Comparison of ENCODE assay signal across 9 cellular contexts in the genomic region with DNA sequence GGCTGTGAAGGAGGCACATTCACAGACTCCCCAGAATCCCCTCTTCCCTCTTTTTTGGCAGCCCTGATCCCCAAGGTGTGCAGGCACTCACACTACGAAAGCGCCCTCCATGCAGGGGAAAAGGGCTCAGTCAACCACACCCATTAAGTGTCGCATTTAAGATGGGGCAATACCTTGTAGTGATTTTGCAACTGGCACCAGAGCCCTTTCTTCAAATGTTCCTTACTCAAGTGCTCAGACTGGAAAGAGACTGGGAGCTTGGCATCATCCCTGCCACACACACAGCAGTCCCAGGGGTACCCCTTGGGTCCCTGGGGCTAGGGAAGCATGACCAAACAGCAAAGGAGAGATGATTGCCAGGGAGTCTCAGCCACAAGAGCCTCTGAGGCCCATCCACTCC.
"Had no signal": no experiment of that assay in that cellular context is flagged by ENCODE, and none has a peak within 500 bp of the region (broad histone marks: within the 10 kb centered on the region; RNA-seq: fewer than 3 reads in every experiment).

No MANE protein-coding gene starts in this region.

- H3K36me3 Mint-ChIP-seq: activated naive CD8-positive, alpha-beta T cell; neural progenitor cell had no signal

- H3K9me3 Mint-ChIP-seq: neural progenitor cell had no signal

- H3K4me3 Mint-ChIP-seq: activated naive CD8-positive, alpha-beta T cell; neural progenitor cell had no signal

- H3K27ac Mint-ChIP-seq: activated naive CD8-positive, alpha-beta T cell had no signal

- ATAC-seq: activated CD4-positive, CD25-positive, alpha-beta regulatory T cell treated with anti-CD3 and anti-CD28 coated beads, Interleukin-2, amount 50 U/mL, for 24 hours; left colon; stimulated activated naive CD8-positive, alpha-beta T cell treated with anti-CD3 and anti-CD28 coated beads, Interleukin-15, Interleukin-2, amounts not matched to agents 100 U/mL and 50 U/mL, for 24 hours had no signal

- DNase-seq: activated effector memory CD4-positive, alpha-beta T cell treated with anti-CD3 and anti-CD28 coated beads, Interleukin-2, amount 50 U/mL, for 16 hours; foreskin fibroblast; left colon; ovary; stimulated activated CD4-positive, alpha-beta T cell treated with anti-CD3 and anti-CD28 coated beads, Interleukin-2, amount 100 ng/mL, for 48 hours; stimulated activated naive CD8-positive, alpha-beta T cell treated with anti-CD3 and anti-CD28 coated beads, Interleukin-15, Interleukin-2, amounts not matched to agents 100 U/mL and 50 U/mL, for 24 hours had no signal

- H3K27me3 Mint-ChIP-seq: activated naive CD8-positive, alpha-beta T cell had no signal
